In genomic region chr10:8586504-8586903, GRCh38 we compare ENCODE assay signal across 8 cellular contexts.
"Had no signal": no experiment of that assay in that cellular context is flagged by ENCODE, and none has a peak within 500 bp of the region (broad histone marks: within the 10 kb centered on the region; RNA-seq: fewer than 3 reads in every experiment).

No MANE protein-coding gene starts in this region.

- H3K36me3 Mint-ChIP-seq: natural killer cell treated with Interleukin-12 subunit alpha and Interleukin-12 subunit beta and Interleukin-15 and Interleukin-18, amount 100 ng/mL, for 72 hours had no signal

- H3K27ac Mint-ChIP-seq: natural killer cell treated with Interleukin-12 subunit alpha and Interleukin-12 subunit beta and Interleukin-15 and Interleukin-18, amount 100 ng/mL, for 72 hours had no signal

- DNase-seq: activated CD4-positive, CD25-positive, alpha-beta regulatory T cell treated with anti-CD3 and anti-CD28 coated beads, Interleukin-2, amount 50 U/mL, for 72 hours; foreskin melanocyte; psoas muscle; stimulated activated naive CD4-positive, alpha-beta T cell treated with Interleukin-2 at 50 U/mL for 16 hours had no signal

- H3K9me3 ChIP-seq: ascending aorta, psoas muscle had no signal

- ATAC-seq: natural killer cell treated with Interleukin-12 subunit alpha and Interleukin-12 subunit beta and Interleukin-15 and Interleukin-18, amount 100 ng/mL, for 72 hours; psoas muscle; sciatic nerve had no signal

- H3K27ac ChIP-seq: ascending aorta, cardiac muscle cell, psoas muscle had no signal

- H3K9me3 Mint-ChIP-seq: natural killer cell treated with Interleukin-12 subunit alpha and Interleukin-12 subunit beta and Interleukin-15 and Interleukin-18, amount 100 ng/mL, for 72 hours had no signal

- H3K4me1 ChIP-seq: ascending aorta, psoas muscle had no signal

- H3K4me3 Mint-ChIP-seq: natural killer cell treated with Interleukin-12 subunit alpha and Interleukin-12 subunit beta and Interleukin-15 and Interleukin-18, amount 100 ng/mL, for 72 hours had no signal

- H3K27me3 ChIP-seq: ascending aorta had no signal

- H3K4me3 ChIP-seq: ascending aorta, cardiac muscle cell, psoas muscle had no signal

- H3K36me3 ChIP-seq: ascending aorta, cardiac muscle cell had no signal
